ENCODE assay signal across 21 cellular contexts in the genomic region with DNA sequence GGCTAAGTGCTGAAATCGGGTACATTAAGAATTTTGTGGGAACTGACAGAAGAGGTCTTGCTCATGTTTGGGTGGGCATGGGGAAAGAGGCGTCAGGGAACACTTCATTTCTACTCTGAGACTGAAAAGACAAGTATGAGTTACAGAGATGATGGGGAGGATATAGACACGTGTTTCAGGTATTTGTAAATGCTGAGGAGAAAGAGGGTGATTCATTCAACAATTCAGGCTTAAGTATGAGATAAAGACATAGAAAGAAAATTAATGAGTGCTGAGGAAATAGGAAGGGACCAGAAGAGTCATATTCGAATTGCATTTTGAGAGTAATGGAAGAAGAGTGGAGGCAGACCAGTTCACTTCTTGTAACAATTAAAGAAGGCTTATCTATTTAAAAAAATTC.
DNase-seq lines count a peak whose midpoint lies in the region; FAIRE-seq and TF ChIP-seq lines count a peak whose summit lies in the region.
"Had no signal": no experiment of that assay in that cellular context is flagged by ENCODE, and none has a peak within 500 bp of the region (broad histone marks: within the 10 kb centered on the region; RNA-seq: fewer than 3 reads in every experiment).

No MANE protein-coding gene starts in this region.

- no peak overlapping the region for H2AFZ ChIP-seq in astrocyte (ENCODE audit: low read depth, low read length)

- H4K20me1 ChIP-seq in astrocyte (ENCODE audit: insufficient read depth, low read length), result no peaks in the 10 kb centered on the region

- DNase-seq in EH (ENCODE audit: low read depth), result peak; percentile 30
- peak; percentile 24 for DNase-seq in M059J (ENCODE audit: low read depth)
- peak; percentile 13 for DNase-seq in astrocyte (ENCODE audit: low read depth)
- peak; percentile 1 for DNase-seq in hepatic stellate cell (ENCODE audit: low spot score)
- DNase-seq in DMS 273 (lab: John Stamatoyannopoulos, UW; ENCODE audit: unreplicated experiment), result no peak
- DNase-seq in DMS79 treated with DMSO at 0.1 percent for 48 hours (lab: John Stamatoyannopoulos, UW), result no peak
- DNase-seq in ecto neural progenitor cell (ENCODE audit: low spot score), result no peak
- no peak for DNase-seq in midbrain (lab: John Stamatoyannopoulos, UW)
- DNase-seq: Caco-2, DMS53, GDM1, GOT3, HFFc6, MV-4-11, NCI-H1417 treated with DMSO at 0.1 percent for 48 hours, NCI-H2029 treated with DMSO at 0.1 percent for 48 hours, NCI-H524 had no signal

- H3K4me1 ChIP-seq in astrocyte (ENCODE audit: insufficient read depth, low read length), result no peaks in the 10 kb centered on the region
- H3K4me1 ChIP-seq: A549, Caco-2 had no signal

- H3K9ac ChIP-seq in astrocyte (ENCODE audit: low read length), result no peak overlapping the region

- H3K36me3 ChIP-seq in astrocyte (ENCODE audit: insufficient read depth, low read length), result no peaks in the 10 kb centered on the region

- no peaks in the 10 kb centered on the region for H3K9me3 ChIP-seq in astrocyte (ENCODE audit: insufficient read depth, low read depth, low read length)
- H3K9me3 ChIP-seq: A549, Caco-2 had no signal

- H3K27ac Mint-ChIP-seq in astrocyte (ENCODE audit: unreplicated experiment), result no peak overlapping the region
- H3K27ac Mint-ChIP-seq: HFFc6, IgD-negative memory B cell had no signal

- H3K79me2 ChIP-seq in astrocyte (ENCODE audit: insufficient read depth, low read length), result no peaks in the 10 kb centered on the region

- no peak overlapping the region for H3K4me3 Mint-ChIP-seq in astrocyte (ENCODE audit: unreplicated experiment)
- H3K4me3 Mint-ChIP-seq: HFFc6, IgD-negative memory B cell had no signal

- H3K9me3 Mint-ChIP-seq in astrocyte (ENCODE audit: unreplicated experiment), result peaks cover 3% of the 10 kb centered on the region
- H3K9me3 Mint-ChIP-seq: HFFc6, IgD-negative memory B cell had no signal

- no peak for FAIRE-seq in astrocyte (lab: Jason Lieb, UNC)
- FAIRE-seq: A549, GM12892, RCC 7860 had no signal

- no peak overlapping the region for H3K27ac ChIP-seq in astrocyte (ENCODE audit: low read depth, low read length)
- H3K27ac ChIP-seq: A549 had no signal

- TF ChIP-seq CTCF in astrocyte (IDR thresholded peaks at IDR 0.05; ENCODE audit: insufficient read depth, low read depth, low read length), result no peak

- H3K4me1 Mint-ChIP-seq in astrocyte (ENCODE audit: low read depth, unreplicated experiment), result peaks cover 5% of the 10 kb centered on the region

- no peak overlapping the region for H3K4me3 ChIP-seq in astrocyte (ENCODE audit: insufficient read depth, low read depth, low read length)
- H3K4me3 ChIP-seq: A549 had no signal

- H3K36me3 Mint-ChIP-seq in astrocyte (ENCODE audit: low read depth, unreplicated experiment), result peaks cover 5% of the 10 kb centered on the region
- H3K36me3 Mint-ChIP-seq: IgD-negative memory B cell had no signal

- no peaks in the 10 kb centered on the region for H3K27me3 ChIP-seq in astrocyte (ENCODE audit: insufficient read depth, low read length)

- no peak overlapping the region for H3K4me2 ChIP-seq in astrocyte (ENCODE audit: low read length)
- H3K4me2 ChIP-seq: A549 had no signal

- no peaks in the 10 kb centered on the region for H3K27me3 Mint-ChIP-seq in astrocyte (ENCODE audit: low read depth, unreplicated experiment)
- H3K27me3 Mint-ChIP-seq: IgD-negative memory B cell had no signal

Comparison
In these comparisons a context has a peak if more than half of its experiments do, and no peak if none do; other contexts are left out.
1. DNase-seq: peak in EH (single experiment), M059J (single experiment), astrocyte (single experiment) and hepatic stellate cell (single experiment); none in DMS 273 (single experiment), DMS79 treated with DMSO at 0.1 percent for 48 hours (single experiment), ecto neural progenitor cell (single experiment) and midbrain (single experiment).